ENCODE assay signal across 19 cellular contexts in genomic region chr17:17993852-17994251, GRCh38. TPM values are rescaled to one million over a fixed set of nuclear protein-coding genes. Genes with fewer than 3 reads are reported as not detected.
"Had no signal": no experiment of that assay in that cellular context is flagged by ENCODE, and none has a peak within 500 bp of the region (broad histone marks: within the 10 kb centered on the region; RNA-seq: fewer than 3 reads in every experiment).

No MANE protein-coding gene starts in this region.

- H3K4me2 ChIP-seq: KMS-11 had no signal

- H3K9me3 Mint-ChIP-seq: activated CD8-positive, alpha-beta T cell treated with anti-CD3 and anti-CD28 coated beads for 36 hours; activated naive CD4-positive, alpha-beta T cell treated with anti-CD3 and anti-CD28 coated beads, Interleukin-2, amount 10 ng/mL, durations not matched to agents 7 days and 5 days; activated naive CD8-positive, alpha-beta T cell treated with anti-CD3 and anti-CD28 coated beads for 36 hours; activated T-cell treated with anti-CD3 and anti-CD28 coated beads, Interleukin-2, amount 50 U/mL, for 72 hours; activated T-helper 2 cell treated with anti-CD3 and anti-CD28 coated beads, Interferon-gamma antibody, Interleukin-2, Interleukin-4, amounts not matched to agents 10 μg/mL and 5 μg/mL and 100 μg/mL, durations not matched to agents 14 hours and 24 hours and 36 hours; T-cell had no signal

- H3K4me3 ChIP-seq: MG63, Peyer's patch had no signal

- H3K4me3 Mint-ChIP-seq: activated CD8-positive, alpha-beta T cell treated with anti-CD3 and anti-CD28 coated beads for 36 hours; activated naive CD4-positive, alpha-beta T cell treated with anti-CD3 and anti-CD28 coated beads, Interleukin-2, amount 10 ng/mL, durations not matched to agents 7 days and 5 days; activated naive CD8-positive, alpha-beta T cell treated with anti-CD3 and anti-CD28 coated beads for 36 hours; activated T-cell treated with anti-CD3 and anti-CD28 coated beads, Interleukin-2, amount 50 U/mL, for 72 hours; T-cell had no signal

- H3K36me3 ChIP-seq: MG63, Peyer's patch had no signal

- H3K27ac ChIP-seq: KMS-11, Peyer's patch, VCaP had no signal

- H3K27ac Mint-ChIP-seq: activated CD8-positive, alpha-beta T cell treated with anti-CD3 and anti-CD28 coated beads for 36 hours; activated naive CD4-positive, alpha-beta T cell treated with anti-CD3 and anti-CD28 coated beads, Interleukin-2, amount 10 ng/mL, durations not matched to agents 7 days and 5 days; activated naive CD8-positive, alpha-beta T cell treated with anti-CD3 and anti-CD28 coated beads for 36 hours; activated T-cell treated with anti-CD3 and anti-CD28 coated beads, Interleukin-2, amount 50 U/mL, for 72 hours; activated T-helper 2 cell treated with anti-CD3 and anti-CD28 coated beads, Interferon-gamma antibody, Interleukin-2, Interleukin-4, amounts not matched to agents 10 μg/mL and 5 μg/mL and 100 μg/mL, durations not matched to agents 14 hours and 24 hours and 36 hours; T-cell had no signal

- H3K27me3 ChIP-seq: MG63, Peyer's patch had no signal

- H3K4me1 Mint-ChIP-seq: activated naive CD4-positive, alpha-beta T cell treated with anti-CD3 and anti-CD28 coated beads, Interleukin-2, amount 10 ng/mL, durations not matched to agents 7 days and 5 days; activated naive CD8-positive, alpha-beta T cell treated with anti-CD3 and anti-CD28 coated beads for 36 hours; T-cell had no signal

- ATAC-seq: activated T-cell treated with anti-CD3 and anti-CD28 coated beads, Interleukin-2, amount 50 U/mL, for 72 hours had no signal

- H3K27me3 Mint-ChIP-seq: activated CD8-positive, alpha-beta T cell treated with anti-CD3 and anti-CD28 coated beads for 36 hours; activated naive CD8-positive, alpha-beta T cell treated with anti-CD3 and anti-CD28 coated beads for 36 hours; T-cell had no signal

- H3K9ac ChIP-seq: KMS-11 had no signal

- DNase-seq: activated CD4-positive, alpha-beta T cell treated with anti-CD3 and anti-CD28 coated beads, Interleukin-2, amount 50 U/mL, for 1 hour; activated CD4-positive, CD25-positive, alpha-beta regulatory T cell; activated CD8-positive, alpha-beta memory T cell treated with anti-CD3 and anti-CD28 coated beads, Interleukin-2, amount 50 U/mL, for 4 hours; activated gamma-delta T cell treated with Interleukin-2 at 50 U/mL for 16 hours; MG63; MV-4-11; NCI-H1417 treated with DMSO at 0.1 percent for 48 hours; NCI-H2081; Peyer's patch; SIG-M5; T1000 had no signal

- H3K36me3 Mint-ChIP-seq: activated naive CD4-positive, alpha-beta T cell treated with anti-CD3 and anti-CD28 coated beads, Interleukin-2, amount 10 ng/mL, durations not matched to agents 7 days and 5 days; activated naive CD8-positive, alpha-beta T cell treated with anti-CD3 and anti-CD28 coated beads for 36 hours; T-cell had no signal

- H3K9me3 ChIP-seq: MG63, Peyer's patch had no signal

- H3K4me1 ChIP-seq: Peyer's patch had no signal

RNA-seq across cellular contexts. Expression of gene DRC3, which starts 21.2 kb away (rescaled TPM):
- total RNA-seq: activated T-helper 2 cell treated with anti-CD3 and anti-CD28 coated beads, Interferon-gamma antibody, Interleukin-2, Interleukin-4, amounts not matched to agents 10 μg/mL and 5 μg/mL and 100 μg/mL, durations not matched to agents 14 hours and 24 hours and 36 hours had no signal
